Comparison of ENCODE assay signal across 8 cellular contexts in the genomic region with DNA sequence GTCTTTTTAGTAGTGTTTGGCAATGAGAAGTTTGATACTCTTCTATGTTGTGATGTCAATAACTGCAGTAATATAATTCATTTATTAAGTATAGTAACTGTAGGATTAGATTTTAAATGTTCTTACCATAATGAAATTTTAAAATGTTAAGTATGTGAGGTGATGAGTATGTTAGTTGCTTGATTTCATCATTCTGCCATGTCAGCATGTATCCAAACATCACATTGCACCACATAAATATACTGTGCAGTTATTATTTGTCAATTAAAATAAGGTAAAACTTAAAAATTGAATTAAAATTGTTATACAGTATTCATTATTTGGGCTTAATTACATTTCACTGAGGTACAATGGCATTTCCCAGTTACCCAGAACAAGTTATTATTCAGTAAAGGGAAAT.
"Had no signal": no experiment of that assay in that cellular context is flagged by ENCODE, and none has a peak within 500 bp of the region (broad histone marks: within the 10 kb centered on the region; RNA-seq: fewer than 3 reads in every experiment).

No MANE protein-coding gene starts in this region.

- H3K27ac ChIP-seq: GM23248, KMS-11 had no signal

- H3K27ac Mint-ChIP-seq: H9 had no signal

- H3K4me2 ChIP-seq: KMS-11 had no signal

- H2AFZ ChIP-seq: GM23248 had no signal

- H3K4me3 ChIP-seq: GM23248 had no signal

- H3K4me3 Mint-ChIP-seq: H9 had no signal

- DNase-seq: GM23248, GOT3, H9, HCEC 1CT, KBM-7 had no signal

- FAIRE-seq: H54, HTR-8/SVneo had no signal

- H3K4me1 Mint-ChIP-seq: H9 had no signal

- H3K9ac ChIP-seq: GM23248, KMS-11 had no signal
